In the genomic region with DNA sequence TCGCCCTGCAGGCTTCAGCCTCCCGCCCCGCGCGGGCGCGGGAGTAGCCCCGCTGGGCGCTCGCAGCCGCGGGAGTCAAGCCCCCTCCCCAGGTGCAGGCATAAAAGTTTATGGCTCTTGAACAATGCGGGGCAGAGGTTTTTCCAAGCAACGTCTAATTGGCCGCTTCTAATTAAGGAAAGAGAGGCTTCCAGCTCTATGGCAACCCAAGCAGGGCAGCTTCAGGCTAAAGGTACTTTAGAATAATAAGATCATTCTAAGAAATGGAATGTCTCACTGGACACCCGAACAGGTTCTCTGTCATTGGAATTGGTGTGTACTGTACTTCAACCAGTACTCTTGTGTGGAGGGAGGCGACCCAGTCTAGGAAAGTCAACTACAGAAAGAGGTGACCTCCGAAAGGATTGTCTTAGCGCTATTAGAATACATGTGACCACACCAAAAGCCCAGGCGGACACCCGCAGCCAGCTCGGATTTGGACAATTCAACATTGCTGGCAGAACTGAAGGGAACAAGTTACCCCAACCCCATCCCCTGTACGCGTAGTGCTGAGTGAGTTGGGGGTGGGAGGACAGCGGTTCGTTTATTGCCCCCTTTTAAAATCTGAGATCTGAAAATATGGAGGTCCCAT, we compare ENCODE assay signal across 7 cellular contexts. TPM values are rescaled to one million over a fixed set of nuclear protein-coding genes. Genes with fewer than 3 reads are reported as not detected.
A peak's percentile ranks its signal among the peaks of the same experiment; 100 is the strongest.
DNase-seq lines count a peak whose midpoint lies in the region; ATAC-seq and TF ChIP-seq lines count a peak whose summit lies in the region.

No MANE protein-coding gene starts in this region.

- H3K9me3 Mint-ChIP-seq in WTC11 = no peaks in the 10 kb centered on the region
- H3K9me3 Mint-ChIP-seq in stimulated activated naive CD8-positive, alpha-beta T cell treated with anti-CD3 and anti-CD28 coated beads, Interleukin-15, amount 100 ng/mL, for 72 hours = no peaks in the 10 kb centered on the region

- CTCF ChIA-PET in HEK293T (lab: Yijun Ruan, JAX) (interaction anchor here (0.9 kb wide), 1 partner anchor 11 kb away, joined by 5 read pairs; no protein-coding TSS in a partner anchor), WTC11 (lab: Charles Lee) (interaction anchor here (1.1 to 2.2 kb wide), 2 partner anchors 11 to 86 kb away, joined by 3 to 8 read pairs; no protein-coding TSS in a partner anchor)

- H3K4me3 Mint-ChIP-seq in WTC11 = peak overlapping the region; percentile 97
- peak overlapping the region; percentile 41 to 57 for H3K4me3 Mint-ChIP-seq in stimulated activated naive CD8-positive, alpha-beta T cell treated with anti-CD3 and anti-CD28 coated beads, Interleukin-15, amount 100 ng/mL, for 72 hours

- no peak overlapping the region for H3K27ac Mint-ChIP-seq in WTC11
- H3K27ac Mint-ChIP-seq in stimulated activated naive CD8-positive, alpha-beta T cell treated with anti-CD3 and anti-CD28 coated beads, Interleukin-15, amount 100 ng/mL, for 72 hours = no peak overlapping the region

- TF ChIP-seq CTCF in WTC11 (IDR thresholded peaks at IDR 0.05) = no peak

- H3K4me1 Mint-ChIP-seq in WTC11 = peaks cover 35% of the 10 kb centered on the region
- peaks cover 54% of the 10 kb centered on the region for H3K4me1 Mint-ChIP-seq in stimulated activated naive CD8-positive, alpha-beta T cell treated with anti-CD3 and anti-CD28 coated beads, Interleukin-15, amount 100 ng/mL, for 72 hours

- peaks cover 39% of the 10 kb centered on the region for H3K27me3 Mint-ChIP-seq in WTC11 (ENCODE audit: low read depth)
- peaks cover 3% of the 10 kb centered on the region for H3K27me3 Mint-ChIP-seq in stimulated activated naive CD8-positive, alpha-beta T cell treated with anti-CD3 and anti-CD28 coated beads, Interleukin-15, amount 100 ng/mL, for 72 hours

- DNase-seq in HEK293T (ENCODE audit: extremely low spot score) (no peak), WTC11 (ENCODE audit: low spot score) (no peak), iris pigment epithelial cell (ENCODE audit: low read depth) (peak; percentile 23), NCI-H345 (lab: John Stamatoyannopoulos, UW) (no peak), NOMO-1 treated with dmso at 0.1 percent for 144 hours (lab: John Stamatoyannopoulos, UW; ENCODE audit: unreplicated experiment) (no peak)
- no peak for DNase-seq in stimulated activated naive CD8-positive, alpha-beta T cell treated with anti-CD3 and anti-CD28 coated beads, Interleukin-15, amount 100 ng/mL, for 72 hours

- POLR2A ChIA-PET in HEK293T (lab: Yijun Ruan, JAX) = no interaction called here
- POLR2A ChIA-PET in WTC11 (lab: Charles Lee) = interaction anchor here (0.8 to 1.6 kb wide), 3 partner anchors 9 to 14 kb away, joined by 3 to 7 read pairs (median 3); no protein-coding TSS in a partner anchor

- H3K36me3 Mint-ChIP-seq in WTC11 = peaks cover 3% of the 10 kb centered on the region

- ATAC-seq in WTC11 = no peak
- ATAC-seq in stimulated activated naive CD8-positive, alpha-beta T cell treated with anti-CD3 and anti-CD28 coated beads, Interleukin-15, amount 100 ng/mL, for 72 hours = no peak
- no peak for ATAC-seq in HG02981 (IDR thresholded peaks at IDR 0.05; ENCODE audit: unreplicated experiment)

TF ChIP-seq in HEK293T, 16 proteins besides CTCF, POLR2A, EP300 and RAD21:
- no peak for TF ChIP-seq ZNF384 (IDR thresholded peaks at IDR 0.05)
- TF ChIP-seq L3MBTL2 (conservative IDR thresholded peaks at IDR 0.05) = peak; percentile 26; the same call in 1 of the 2 replicates
TF ChIP-seq in HEK293T: peak in this region for 1.

TF ChIP-seq in WTC11, 78 proteins besides CTCF, POLR2A, EP300 and RAD21:
- TF ChIP-seq CREM (CRISPR knock-in tag; IDR thresholded peaks at IDR 0.05) = no peak
- 0 out of 2 replicates have a peak, but pooled peaks have one; percentile 10 for TF ChIP-seq KAT7 (CRISPR knock-in tag; IDR thresholded peaks at IDR 0.05; ENCODE audit: borderline replicate concordance)
- no peak for TF ChIP-seq JAZF1 (CRISPR knock-in tag; IDR thresholded peaks at IDR 0.05)
- TF ChIP-seq, protein P1, sequence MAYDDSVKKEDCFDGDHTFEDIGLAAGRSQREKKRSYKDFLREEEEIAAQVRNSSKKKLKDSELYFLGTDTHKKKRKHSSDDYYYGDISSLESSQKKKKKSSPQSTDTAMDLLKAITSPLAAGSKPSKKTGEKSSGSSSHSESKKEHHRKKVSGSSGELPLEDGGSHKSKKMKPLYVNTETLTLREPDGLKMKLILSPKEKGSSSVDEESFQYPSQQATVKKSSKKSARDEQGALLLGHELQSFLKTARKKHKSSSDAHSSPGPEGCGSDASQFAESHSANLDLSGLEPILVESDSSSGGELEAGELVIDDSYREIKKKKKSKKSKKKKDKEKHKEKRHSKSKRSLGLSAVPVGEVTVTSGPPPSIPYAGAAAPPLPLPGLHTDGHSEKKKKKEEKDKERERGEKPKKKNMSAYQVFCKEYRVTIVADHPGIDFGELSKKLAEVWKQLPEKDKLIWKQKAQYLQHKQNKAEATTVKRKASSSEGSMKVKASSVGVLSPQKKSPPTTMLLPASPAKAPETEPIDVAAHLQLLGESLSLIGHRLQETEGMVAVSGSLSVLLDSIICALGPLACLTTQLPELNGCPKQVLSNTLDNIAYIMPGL (CRISPR knock-in tag; IDR thresholded peaks at IDR 0.05) = no peak
- no peak for TF ChIP-seq NR2C2 (CRISPR knock-in tag; IDR thresholded peaks at IDR 0.05)
- no peak for TF ChIP-seq RORB (CRISPR knock-in tag; IDR thresholded peaks at IDR 0.05)
TF ChIP-seq in WTC11: peak in this region for 1.

RNA-seq across cellular contexts. Expression of a gene that starts 12.5 kb away (rescaled TPM):
- total RNA-seq in WTC11 (2021) = 13.6 to 22.3 TPM (median 17.8 TPM) in 3 replicates
